8 cellular contexts compared by ENCODE assay signal in the genomic region with DNA sequence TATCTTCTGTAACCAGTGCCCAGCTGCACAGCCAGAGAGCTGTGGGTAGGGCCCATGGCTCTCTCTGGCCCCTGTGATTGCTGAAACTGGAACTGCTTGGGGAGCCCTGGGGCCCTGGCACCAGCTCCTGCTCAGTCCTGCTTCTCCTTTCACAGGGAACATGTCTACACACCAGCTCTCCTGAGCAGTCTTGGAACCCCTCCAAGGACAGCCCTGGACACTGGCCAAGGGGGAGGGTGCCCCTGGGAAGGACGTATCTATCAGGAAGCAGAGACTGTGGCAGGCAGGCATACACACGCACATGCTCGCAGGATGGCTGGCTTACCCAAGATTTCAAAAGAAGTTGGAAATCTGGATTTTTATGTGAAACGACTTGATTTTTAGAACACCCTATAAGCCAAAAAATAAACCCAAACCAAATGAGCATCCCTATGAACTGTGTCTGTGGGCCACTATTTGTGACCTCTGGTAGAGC. TPM values are rescaled to one million over a fixed set of nuclear protein-coding genes. Genes with fewer than 3 reads are reported as not detected.
DNase-seq lines count a peak whose midpoint lies in the region; ATAC-seq and TF ChIP-seq lines count a peak whose summit lies in the region.

No MANE protein-coding gene starts in this region.

- H3K27ac ChIP-seq in angular gyrus (ENCODE audit: low read depth, low read length): peak overlapping the region; percentile 93

- POLR2A ChIA-PET in BJ (lab: Charles Lee): no interaction called here

- CTCF ChIA-PET in BJ (lab: Yijun Ruan, JAX): interaction anchor here (0.5 to 1.6 kb wide), 8 partner anchors 9 to 179 kb away, joined by 3 to 6 read pairs (median 3); no protein-coding TSS in a partner anchor

- H3K27ac Mint-ChIP-seq in HFFc6: peak overlapping the region; percentile 92

- peaks cover 1% of the 10 kb centered on the region; the same call in 1 of the 2 replicates for H3K27me3 ChIP-seq in BJ (ENCODE audit: control insufficient read depth, insufficient read depth, low read length)

- H3K4me3 Mint-ChIP-seq in HFFc6: peak overlapping the region; percentile 82

- H3K27me3 Mint-ChIP-seq in HFFc6 (ENCODE audit: insufficient read depth): no peaks in the 10 kb centered on the region

- no peak for TF ChIP-seq CTCF in BJ (IDR thresholded peaks at IDR 0.05; ENCODE audit: insufficient read depth, low read depth, low read length)
- TF ChIP-seq CTCF in HFFc6 (IDR thresholded peaks at IDR 0.05): no peak

- H3K4me1 Mint-ChIP-seq in HFFc6 (ENCODE audit: low read depth): peaks cover 56% of the 10 kb centered on the region

- intact Hi-C loops in left cardiac atrium (cut with DNase I): loop anchor here (5.0 to 10.0 kb wide), 3 partner anchors 141 to 311 kb away; a partner anchor contains a TSS

- DNase-seq in BJ (ENCODE audit: low read depth) (peak; percentile 56), HFFc6 (peak; percentile 86), NCI-H82 (lab: John Stamatoyannopoulos, UW) (peak; percentile 66), left cardiac atrium (peak; percentile 93), renal cortical epithelial cell (ENCODE audit: low read depth) (peak; percentile 93)
- DNase-seq in activated CD4-positive, alpha-beta T cell treated with anti-CD3 and anti-CD28 coated beads for 48 hours: no peak

- no peaks in the 10 kb centered on the region for H3K36me3 Mint-ChIP-seq in HFFc6 (ENCODE audit: low read depth)

- no peaks in the 10 kb centered on the region for H3K9me3 Mint-ChIP-seq in HFFc6

- ATAC-seq in left cardiac atrium (peak; percentile 79 to 88), HG02642 (IDR thresholded peaks at IDR 0.05; ENCODE audit: poor library complexity, unreplicated experiment) (no peak)

- H3K36me3 ChIP-seq in BJ (ENCODE audit: control insufficient read depth, insufficient read depth, low read length): no peaks in the 10 kb centered on the region

- H3K4me3 ChIP-seq in BJ (ENCODE audit: low read depth, low read length): no peak overlapping the region

RNA-seq across cellular contexts. Expression of a gene that starts 8.8 kb away (rescaled TPM):
- 2.2 and 3.3 TPM in 2 replicates for polyA plus RNA-seq in BJ (2011; rRNA removed)
- 3.0 and 3.3 TPM in 2 replicates for polyA minus RNA-seq in BJ (2011; rRNA and poly(A)+ RNA removed)
- total RNA-seq in HFFc6 (2021; fragmentation: NEBNext Ultra II Directional; extraction: Animal tissue kit (Norgen Biotek cat#: 25700)): 1 to 10 TPM in 1 of 6 experiments, under 1 TPM in 5; 0.54 to 1.0 (median 0.87) TPM
- total RNA-seq in left cardiac atrium (1 to 10 TPM; 3.3 to 3.7 TPM), renal cortical epithelial cell (3.4 and 16.0 TPM in 2 replicates)

RNA-seq across cellular contexts. Expression of a gene that starts 58.4 kb away (rescaled TPM):
- polyA plus RNA-seq in BJ (2011; rRNA removed): 32.8 and 61.7 TPM in 2 replicates
- polyA minus RNA-seq in BJ (2011; rRNA and poly(A)+ RNA removed): 47.5 and 51.6 TPM in 2 replicates
- total RNA-seq in HFFc6 (2021; fragmentation: NEBNext Ultra II Directional; extraction: Animal tissue kit (Norgen Biotek cat#: 25700)): 10 to 100 TPM; 49.1 to 83.4 (median 75.7) TPM
- total RNA-seq in left cardiac atrium (10 to 100 TPM; 16.8 to 18.5 TPM), renal cortical epithelial cell (8.0 and 21.4 TPM in 2 replicates)
